3 cellular contexts compared by ENCODE assay signal in the genomic region with DNA sequence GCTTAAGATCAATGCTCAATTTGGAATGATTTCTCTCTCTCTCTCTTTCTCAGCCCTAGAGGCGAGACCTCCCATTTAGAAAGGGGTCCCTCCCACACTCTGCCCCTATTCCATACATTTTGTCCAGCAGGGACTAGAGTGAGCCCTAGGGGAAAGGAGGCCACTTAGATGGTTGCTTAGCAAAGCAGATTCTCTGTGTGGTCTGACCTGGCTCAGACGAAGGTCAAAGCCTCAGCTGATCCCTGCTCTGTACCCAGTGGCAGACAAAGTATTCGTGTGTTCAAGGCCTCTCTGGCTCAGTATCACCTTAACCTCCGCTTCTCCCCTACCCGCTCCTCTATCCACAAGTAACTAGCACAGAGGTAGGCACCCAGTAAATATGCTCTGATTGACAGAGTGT.
TF ChIP-seq lines count a peak whose summit lies in the region.

No MANE protein-coding gene starts in this region.

TF ChIP-seq in SK-N-SH treated with all-trans-retinoic acid at 6 μM for 48 hours, 23 proteins besides CTCF, POLR2A, EP300 and RAD21 (continued from another document):
- TF ChIP-seq, protein P1, sequence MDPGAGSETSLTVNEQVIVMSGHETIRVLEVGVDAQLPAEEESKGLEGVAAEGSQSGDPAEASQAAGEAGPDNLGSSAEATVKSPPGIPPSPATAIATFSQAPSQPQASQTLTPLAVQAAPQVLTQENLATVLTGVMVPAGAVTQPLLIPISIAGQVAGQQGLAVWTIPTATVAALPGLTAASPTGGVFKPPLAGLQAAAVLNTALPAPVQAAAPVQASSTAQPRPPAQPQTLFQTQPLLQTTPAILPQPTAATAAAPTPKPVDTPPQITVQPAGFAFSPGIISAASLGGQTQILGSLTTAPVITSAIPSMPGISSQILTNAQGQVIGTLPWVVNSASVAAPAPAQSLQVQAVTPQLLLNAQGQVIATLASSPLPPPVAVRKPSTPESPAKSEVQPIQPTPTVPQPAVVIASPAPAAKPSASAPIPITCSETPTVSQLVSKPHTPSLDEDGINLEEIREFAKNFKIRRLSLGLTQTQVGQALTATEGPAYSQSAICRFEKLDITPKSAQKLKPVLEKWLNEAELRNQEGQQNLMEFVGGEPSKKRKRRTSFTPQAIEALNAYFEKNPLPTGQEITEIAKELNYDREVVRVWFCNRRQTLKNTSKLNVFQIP (CRISPR knock-in tag; IDR thresholded peaks at IDR 0.05; ENCODE audit: borderline replicate concordance, low read depth), result no peak
- no peak for TF ChIP-seq BACH2 (CRISPR knock-in tag; IDR thresholded peaks at IDR 0.05; ENCODE audit: borderline replicate concordance)
- no peak for TF ChIP-seq TCF4 (CRISPR knock-in tag; IDR thresholded peaks at IDR 0.05; ENCODE audit: borderline replicate concordance)
- no peak for TF ChIP-seq ARNTL (CRISPR knock-in tag; IDR thresholded peaks at IDR 0.05; ENCODE audit: borderline replicate concordance, low read depth)
TF ChIP-seq in SK-N-SH treated with all-trans-retinoic acid at 6 μM for 48 hours: peak in this region for 0.

TF ChIP-seq in SK-N-SH, 30 proteins besides CTCF, POLR2A, EP300 and RAD21:
- TF ChIP-seq, protein P2, sequence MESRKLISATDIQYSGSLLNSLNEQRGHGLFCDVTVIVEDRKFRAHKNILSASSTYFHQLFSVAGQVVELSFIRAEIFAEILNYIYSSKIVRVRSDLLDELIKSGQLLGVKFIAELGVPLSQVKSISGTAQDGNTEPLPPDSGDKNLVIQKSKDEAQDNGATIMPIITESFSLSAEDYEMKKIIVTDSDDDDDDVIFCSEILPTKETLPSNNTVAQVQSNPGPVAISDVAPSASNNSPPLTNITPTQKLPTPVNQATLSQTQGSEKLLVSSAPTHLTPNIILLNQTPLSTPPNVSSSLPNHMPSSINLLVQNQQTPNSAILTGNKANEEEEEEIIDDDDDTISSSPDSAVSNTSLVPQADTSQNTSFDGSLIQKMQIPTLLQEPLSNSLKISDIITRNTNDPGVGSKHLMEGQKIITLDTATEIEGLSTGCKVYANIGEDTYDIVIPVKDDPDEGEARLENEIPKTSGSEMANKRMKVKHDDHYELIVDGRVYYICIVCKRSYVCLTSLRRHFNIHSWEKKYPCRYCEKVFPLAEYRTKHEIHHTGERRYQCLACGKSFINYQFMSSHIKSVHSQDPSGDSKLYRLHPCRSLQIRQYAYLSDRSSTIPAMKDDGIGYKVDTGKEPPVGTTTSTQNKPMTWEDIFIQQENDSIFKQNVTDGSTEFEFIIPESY (IDR thresholded peaks at IDR 0.05; ENCODE audit: borderline replicate concordance, low read depth), result no peak
- TF ChIP-seq POLR2AphosphoS5 (IDR thresholded peaks at IDR 0.05; ENCODE audit: low read depth, low read length), result no peak
- no peak for TF ChIP-seq RXRA (IDR thresholded peaks at IDR 0.05; ENCODE audit: borderline replicate concordance, low read depth)
- no peak for TF ChIP-seq RCOR1 (IDR thresholded peaks at IDR 0.05; ENCODE audit: low read length)
- TF ChIP-seq, protein P3, sequence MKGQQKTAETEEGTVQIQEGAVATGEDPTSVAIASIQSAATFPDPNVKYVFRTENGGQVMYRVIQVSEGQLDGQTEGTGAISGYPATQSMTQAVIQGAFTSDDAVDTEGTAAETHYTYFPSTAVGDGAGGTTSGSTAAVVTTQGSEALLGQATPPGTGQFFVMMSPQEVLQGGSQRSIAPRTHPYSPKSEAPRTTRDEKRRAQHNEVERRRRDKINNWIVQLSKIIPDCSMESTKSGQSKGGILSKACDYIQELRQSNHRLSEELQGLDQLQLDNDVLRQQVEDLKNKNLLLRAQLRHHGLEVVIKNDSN (IDR thresholded peaks at IDR 0.05; ENCODE audit: borderline replicate concordance, low read depth), result no peak
- no peak for TF ChIP-seq SIN3A (IDR thresholded peaks at IDR 0.05; ENCODE audit: borderline replicate concordance, low read depth, low read length)
- no peak for TF ChIP-seq CHD2 (IDR thresholded peaks at IDR 0.05; ENCODE audit: low read length, partially characterized antibody)
- TF ChIP-seq MEF2A (IDR thresholded peaks at IDR 0.05; ENCODE audit: borderline replicate concordance, low read depth), result no peak
- no peak for TF ChIP-seq TCF12 (IDR thresholded peaks at IDR 0.05)

TF ChIP-seq in K562, 482 proteins besides CTCF, POLR2A, EP300 and RAD21 (continued from another document):
- TF ChIP-seq, protein P4, sequence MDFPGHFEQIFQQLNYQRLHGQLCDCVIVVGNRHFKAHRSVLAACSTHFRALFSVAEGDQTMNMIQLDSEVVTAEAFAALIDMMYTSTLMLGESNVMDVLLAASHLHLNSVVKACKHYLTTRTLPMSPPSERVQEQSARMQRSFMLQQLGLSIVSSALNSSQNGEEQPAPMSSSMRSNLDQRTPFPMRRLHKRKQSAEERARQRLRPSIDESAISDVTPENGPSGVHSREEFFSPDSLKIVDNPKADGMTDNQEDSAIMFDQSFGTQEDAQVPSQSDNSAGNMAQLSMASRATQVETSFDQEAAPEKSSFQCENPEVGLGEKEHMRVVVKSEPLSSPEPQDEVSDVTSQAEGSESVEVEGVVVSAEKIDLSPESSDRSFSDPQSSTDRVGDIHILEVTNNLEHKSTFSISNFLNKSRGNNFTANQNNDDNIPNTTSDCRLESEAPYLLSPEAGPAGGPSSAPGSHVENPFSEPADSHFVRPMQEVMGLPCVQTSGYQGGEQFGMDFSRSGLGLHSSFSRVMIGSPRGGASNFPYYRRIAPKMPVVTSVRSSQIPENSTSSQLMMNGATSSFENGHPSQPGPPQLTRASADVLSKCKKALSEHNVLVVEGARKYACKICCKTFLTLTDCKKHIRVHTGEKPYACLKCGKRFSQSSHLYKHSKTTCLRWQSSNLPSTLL (IDR thresholded peaks at IDR 0.05), result no peak
- TF ChIP-seq NR2C2 (CRISPR knock-in tag; IDR thresholded peaks at IDR 0.05) (no peak), NR2C2 (tag; IDR thresholded peaks at IDR 0.05) (peak; percentile 30; the same call in 1 of the 2 replicates), PHB (CRISPR knock-in tag; IDR thresholded peaks at IDR 0.05) (no peak)
TF ChIP-seq in K562: peak in this region for 1.
